8 cellular contexts compared by ENCODE assay signal in genomic region chr19:19394333-19394732, GRCh38. TPM values are rescaled to one million over a fixed set of nuclear protein-coding genes. Genes with fewer than 3 reads are reported as not detected.
DNase-seq lines count a peak whose midpoint lies in the region; ATAC-seq and TF ChIP-seq lines count a peak whose summit lies in the region.
"Not testable (repeated sequence)": the region's sequence is repeated elsewhere in the genome, so short reads cannot be mapped to it uniquely, and the experiment has no call there.

No MANE protein-coding gene starts in this region.

- H2AFZ ChIP-seq in H9 (ENCODE audit: low read length) = not testable (repeated sequence)

- intact Hi-C loops in heart left ventricle (cut with DNase I) = not testable (repeated sequence)
- intact Hi-C loops in natural killer cell (cut with micrococcal nuclease) = loop anchor here (1.0 kb wide), 1 partner anchor 8 kb away; no protein-coding TSS in a partner anchor

- TF ChIP-seq CTCF in H9 (conservative IDR thresholded peaks at IDR 0.05); RWPE2 (IDR thresholded peaks at IDR 0.05; ENCODE audit: poor library complexity, severe bottlenecking); heart left ventricle (IDR thresholded peaks at IDR 0.05); natural killer cell (IDR thresholded peaks at IDR 0.05): not testable (repeated sequence)

- not testable (repeated sequence) for DNase-seq in H9; RWPE2 (ENCODE audit: low spot score); activated CD4-positive, alpha-beta memory T cell treated with anti-CD3 and anti-CD28 coated beads, Interleukin-2, amount 10 ng/mL, durations not matched to agents 7 days and 5 days; activated naive CD8-positive, alpha-beta T cell treated with anti-CD3 and anti-CD28 coated beads, Interleukin-2, amount 10 ng/mL, durations not matched to agents 7 days and 5 days; heart left ventricle; natural killer cell

- H4K8ac ChIP-seq in H9 (replicated peaks; ENCODE audit: insufficient read length, low read depth, low read length) = not testable (repeated sequence)

- H2BK12ac ChIP-seq in H9 (ENCODE audit: insufficient read length, low read depth, low read length) = not testable (repeated sequence)

- peaks cover 36% of the 10 kb centered on the region for H4K20me1 ChIP-seq in BLaER1
- not testable (repeated sequence) for H4K20me1 ChIP-seq in H9 (ENCODE audit: control insufficient read depth, insufficient read depth, insufficient read length)

- H3K27ac ChIP-seq in BLaER1 (peak overlapping the region; percentile 96), RWPE2 (ENCODE audit: poor library complexity, severe bottlenecking) (peak overlapping the region; percentile 30), heart left ventricle (peak overlapping the region in 8 of 12 donors; percentile 24 to 70 (median 45)), thymus (ENCODE audit: low read depth) (peak overlapping the region; percentile 19)
- not testable (repeated sequence) for H3K27ac ChIP-seq in H9 (ENCODE audit: insufficient read length, low read depth, low read length)

- not testable (repeated sequence) for H3T11ph ChIP-seq in H9 (ENCODE audit: low read length)

- not testable (repeated sequence) for H3K9me3 ChIP-seq in BLaER1; H9 (ENCODE audit: control insufficient read depth, low read depth, low read length); RWPE2 (ENCODE audit: severe bottlenecking); heart left ventricle; thymus (ENCODE audit: control insufficient read depth)

- H3K79me2 ChIP-seq in H9 (ENCODE audit: insufficient read depth, low read length) = not testable (repeated sequence)

- peak overlapping the region; percentile 94 for H3K4me2 ChIP-seq in BLaER1
- H3K4me2 ChIP-seq in H9 (ENCODE audit: insufficient read depth, insufficient read length, low read length) = not testable (repeated sequence)

- H3K4me3 Mint-ChIP-seq in H9; activated CD4-positive, alpha-beta memory T cell treated with anti-CD3 and anti-CD28 coated beads, Interleukin-2, amount 10 ng/mL, durations not matched to agents 7 days and 5 days: not testable (repeated sequence)
- peak overlapping the region; percentile 51 for H3K4me3 Mint-ChIP-seq in activated naive CD8-positive, alpha-beta T cell treated with anti-CD3 and anti-CD28 coated beads, Interleukin-2, amount 10 ng/mL, durations not matched to agents 7 days and 5 days
- peak overlapping the region; percentile 40 for H3K4me3 Mint-ChIP-seq in natural killer cell

- H3K4me1 Mint-ChIP-seq in H9 = peaks cover 16 to 17% of the 10 kb centered on the region in 2 experiments
- peaks cover 49% of the 10 kb centered on the region for H3K4me1 Mint-ChIP-seq in activated CD4-positive, alpha-beta memory T cell treated with anti-CD3 and anti-CD28 coated beads, Interleukin-2, amount 10 ng/mL, durations not matched to agents 7 days and 5 days
- H3K4me1 Mint-ChIP-seq in activated naive CD8-positive, alpha-beta T cell treated with anti-CD3 and anti-CD28 coated beads, Interleukin-2, amount 10 ng/mL, durations not matched to agents 7 days and 5 days = peaks cover 40% of the 10 kb centered on the region
- H3K4me1 Mint-ChIP-seq in natural killer cell = peaks cover 37 to 41% of the 10 kb centered on the region in 2 donors

- not testable (repeated sequence) for H3K23me2 ChIP-seq in H9 (ENCODE audit: insufficient read length, low read depth, low read length, poor library complexity, severe bottlenecking)

- no CpG with 5 or more reads among the region's 7 CpGs for WGBS in H9 (ENCODE audit: extremely low coverage, insufficient read length, low lambda C conversion rate)
- 87 to 92% (median 91%) methylated on average over 7 of the region's 7 CpGs for WGBS in heart left ventricle, 4 donors
- 96% methylated on average over 7 of the region's 7 CpGs for WGBS in thymus

- peak overlapping the region; percentile 91 to 98 (median 95); a peak in 5 of 7 replicates for H3K27ac Mint-ChIP-seq in H9
- H3K27ac Mint-ChIP-seq in activated CD4-positive, alpha-beta memory T cell treated with anti-CD3 and anti-CD28 coated beads, Interleukin-2, amount 10 ng/mL, durations not matched to agents 7 days and 5 days = peak overlapping the region; percentile 72
- peak overlapping the region; percentile 76 for H3K27ac Mint-ChIP-seq in activated naive CD8-positive, alpha-beta T cell treated with anti-CD3 and anti-CD28 coated beads, Interleukin-2, amount 10 ng/mL, durations not matched to agents 7 days and 5 days
- H3K27ac Mint-ChIP-seq in natural killer cell = peak overlapping the region; percentile 76 to 86

- not testable (repeated sequence) for H3K36me3 Mint-ChIP-seq in H9 (ENCODE audit: insufficient read depth in 1 of 3, low read depth in 3 of 3); activated CD4-positive, alpha-beta memory T cell treated with anti-CD3 and anti-CD28 coated beads, Interleukin-2, amount 10 ng/mL, durations not matched to agents 7 days and 5 days (ENCODE audit: low read depth); natural killer cell
- H3K36me3 Mint-ChIP-seq in activated naive CD8-positive, alpha-beta T cell treated with anti-CD3 and anti-CD28 coated beads, Interleukin-2, amount 10 ng/mL, durations not matched to agents 7 days and 5 days = peaks cover 12% of the 10 kb centered on the region

- H4K91ac ChIP-seq in H9 (ENCODE audit: insufficient read length, low read depth, low read length) = not testable (repeated sequence)

- not testable (repeated sequence) for TF ChIP-seq POLR2A in heart left ventricle (IDR thresholded peaks at IDR 0.05)

- H3K27me3 ChIP-seq in BLaER1; H9 (ENCODE audit: insufficient read depth, low read length); RWPE2 (ENCODE audit: insufficient read depth, poor library complexity, severe bottlenecking); heart left ventricle; thymus (ENCODE audit: control insufficient read depth, insufficient read depth): not testable (repeated sequence)

- not testable (repeated sequence) for H4K5ac ChIP-seq in H9 (ENCODE audit: insufficient read length, low read depth, low read length)

- not testable (repeated sequence) for H3K27me3 Mint-ChIP-seq in H9 (ENCODE audit: low read depth); activated CD4-positive, alpha-beta memory T cell treated with anti-CD3 and anti-CD28 coated beads, Interleukin-2, amount 10 ng/mL, durations not matched to agents 7 days and 5 days; activated naive CD8-positive, alpha-beta T cell treated with anti-CD3 and anti-CD28 coated beads, Interleukin-2, amount 10 ng/mL, durations not matched to agents 7 days and 5 days; natural killer cell (ENCODE audit: low read depth in 2 of 2)

- not testable (repeated sequence) for H2BK120ac ChIP-seq in H9 (ENCODE audit: low read depth, low read length, poor library complexity, severe bottlenecking)

- H3K56ac ChIP-seq in H9 (ENCODE audit: insufficient read length, low read depth, low read length) = not testable (repeated sequence)

- H3K4ac ChIP-seq in H9 (ENCODE audit: low read depth, low read length) = not testable (repeated sequence)

- H3K23ac ChIP-seq in H9 (ENCODE audit: insufficient read length, low read depth, low read length) = not testable (repeated sequence)

- not testable (repeated sequence) for H2BK5ac ChIP-seq in H9 (ENCODE audit: insufficient read length, low read length)

- CTCF ChIA-PET in activated CD4-positive, alpha-beta memory T cell treated with anti-CD3 and anti-CD28 coated beads, Interleukin-2, amount 10 ng/mL, durations not matched to agents 7 days and 5 days (lab: Charles Lee) = interaction anchor here (1.3 to 1.6 kb wide), 3 partner anchors 10 to 96 kb away, joined by 3 to 4 read pairs (median 3); partner anchors contain the start of gene GATAD2A

- not testable (repeated sequence) for H2BK20ac ChIP-seq in H9 (ENCODE audit: low read depth, low read length, poor library complexity, severe bottlenecking)

- not testable (repeated sequence) for H3K18ac ChIP-seq in H9 (ENCODE audit: insufficient read length, low read depth, low read length)

- not testable (repeated sequence) for H3K14ac ChIP-seq in H9 (ENCODE audit: insufficient read depth, low read length)

- H2AK5ac ChIP-seq in H9 (ENCODE audit: insufficient read length, low read length) = not testable (repeated sequence)

- H3K4me3 ChIP-seq in BLaER1; RWPE2 (ENCODE audit: severe bottlenecking); heart left ventricle; thymus (ENCODE audit: low read length): not testable (repeated sequence)

- H3K4me1 ChIP-seq in BLaER1 = peaks cover 99% of the 10 kb centered on the region
- H3K4me1 ChIP-seq in H9 (ENCODE audit: insufficient read depth, low read length) = not testable (repeated sequence)
- peaks cover 16% of the 10 kb centered on the region for H3K4me1 ChIP-seq in RWPE2 (ENCODE audit: insufficient read depth, poor library complexity, severe bottlenecking)
- peaks cover 0 to 66% (median 43%) of the 10 kb centered on the region in 12 donors for H3K4me1 ChIP-seq in heart left ventricle
- peaks cover 18% of the 10 kb centered on the region for H3K4me1 ChIP-seq in thymus (ENCODE audit: control insufficient read depth, insufficient read depth, low read length)

- not testable (repeated sequence) for H2BK15ac ChIP-seq in H9 (ENCODE audit: low read depth, low read length)

- not testable (repeated sequence) for H3K36me3 ChIP-seq in BLaER1; RWPE2 (ENCODE audit: low read depth); heart left ventricle; thymus (ENCODE audit: control insufficient read depth, insufficient read depth)

- H3K79me1 ChIP-seq in H9 (ENCODE audit: insufficient read depth, low read depth, low read length, poor library complexity, severe bottlenecking) = not testable (repeated sequence)

- ATAC-seq in RWPE2 (ENCODE audit: low read depth); activated naive CD8-positive, alpha-beta T cell treated with anti-CD3 and anti-CD28 coated beads, Interleukin-2, amount 10 ng/mL, durations not matched to agents 7 days and 5 days (ENCODE audit: low read depth); heart left ventricle; natural killer cell: not testable (repeated sequence)

- not testable (repeated sequence) for H3K9me3 Mint-ChIP-seq in H9; activated CD4-positive, alpha-beta memory T cell treated with anti-CD3 and anti-CD28 coated beads, Interleukin-2, amount 10 ng/mL, durations not matched to agents 7 days and 5 days; activated naive CD8-positive, alpha-beta T cell treated with anti-CD3 and anti-CD28 coated beads, Interleukin-2, amount 10 ng/mL, durations not matched to agents 7 days and 5 days; natural killer cell

- H3K9ac ChIP-seq in BLaER1 = peak overlapping the region; percentile 25; the same call in 1 of the 2 replicates
- not testable (repeated sequence) for H3K9ac ChIP-seq in H9 (ENCODE audit: extremely low read depth, insufficient read length, low read length)

- POLR2A ChIA-PET in activated CD4-positive, alpha-beta memory T cell treated with anti-CD3 and anti-CD28 coated beads, Interleukin-2, amount 10 ng/mL, durations not matched to agents 7 days and 5 days (lab: Charles Lee) = interaction anchor here (1.8 kb wide), 1 partner anchor 11 kb away, joined by 6 read pairs; the partner anchor contains the start of gene GATAD2A
- POLR2A ChIA-PET in activated naive CD8-positive, alpha-beta T cell treated with anti-CD3 and anti-CD28 coated beads, Interleukin-2, amount 10 ng/mL, durations not matched to agents 7 days and 5 days (lab: Charles Lee) = interaction anchor here (3.4 kb wide), 1 partner anchor 11 kb away, joined by 19 read pairs; the partner anchor contains the start of gene GATAD2A

RNA-seq across cellular contexts. Expression of gene GATAD2A, which starts 11.1 kb away (rescaled TPM):
- total RNA-seq in H9 (2021) (189 and 198 TPM in 2 replicates), heart left ventricle (10 to 100 TPM; 18.1 to 49.5 (median 35.5) TPM), natural killer cell (100 to 1,000 TPM; 209 to 232 (median 230) TPM)
- total RNA-seq in activated CD4-positive, alpha-beta memory T cell treated with anti-CD3 and anti-CD28 coated beads, Interleukin-2, amount 10 ng/mL, durations not matched to agents 7 days and 5 days = 100 to 1,000 TPM; 109 to 113 TPM
- total RNA-seq in activated naive CD8-positive, alpha-beta T cell treated with anti-CD3 and anti-CD28 coated beads, Interleukin-2, amount 10 ng/mL, durations not matched to agents 7 days and 5 days = 100 to 1,000 TPM; 152 to 153 TPM
- polyA plus RNA-seq in heart left ventricle (10 to 100 TPM in 1 of 2 donors, 1 to 10 TPM in 1; 7.5 to 27.0 TPM), thymus (20.9 TPM)
